Comparison of ENCODE assay signal across 8 cellular contexts in the genomic region with DNA sequence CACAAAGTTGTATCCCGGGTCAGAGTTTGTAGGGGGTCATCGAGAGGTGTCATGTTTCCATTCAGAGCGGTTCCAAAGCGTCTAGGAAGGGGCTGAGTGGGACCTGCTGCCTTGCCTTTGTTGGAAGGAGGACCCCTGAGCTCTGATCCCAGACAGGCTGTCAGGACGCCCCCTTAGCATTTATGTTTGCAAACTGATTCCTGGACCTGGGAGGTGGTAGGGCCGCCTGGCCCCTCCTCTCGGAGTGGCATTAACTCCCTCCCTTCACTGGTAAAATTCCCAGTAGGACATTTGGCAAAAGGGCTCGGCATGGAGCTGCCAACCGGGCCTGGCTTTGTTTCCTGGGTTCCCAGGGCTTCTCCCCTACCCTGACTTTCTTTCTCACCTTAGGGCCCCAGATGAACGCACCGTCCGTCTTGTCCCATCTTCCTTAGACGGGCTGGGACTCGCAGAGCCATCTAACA. TPM values are rescaled to one million over a fixed set of nuclear protein-coding genes. Genes with fewer than 3 reads are reported as not detected.
DNase-seq lines count a peak whose midpoint lies in the region; ATAC-seq and TF ChIP-seq lines count a peak whose summit lies in the region.

No MANE protein-coding gene starts in this region.

- H3K27ac ChIP-seq in lower lobe of right lung = peak overlapping the region; percentile 99
- H3K27ac ChIP-seq in upper lobe of left lung = peak overlapping the region; percentile 96 to 98 (median 98)

- WGBS in upper lobe of left lung, 2 donors = 25 to 49% methylated on average over 8 to 12 of the region's 14 CpGs

- no peak for TF ChIP-seq EP300 in upper lobe of left lung (IDR thresholded peaks at IDR 0.05)

- peak overlapping the region; percentile 93 for H3K4me3 Mint-ChIP-seq in activated naive CD4-positive, alpha-beta T cell treated with anti-CD3 and anti-CD28 coated beads, Interleukin-2, amount 10 ng/mL, durations not matched to agents 7 days and 5 days
- peak overlapping the region; percentile 92 to 95 (median 93) for H3K4me3 Mint-ChIP-seq in brain

- no peak for DNase-seq in activated naive CD4-positive, alpha-beta T cell treated with anti-CD3 and anti-CD28 coated beads, Interleukin-2, amount 10 ng/mL, durations not matched to agents 7 days and 5 days
- DNase-seq in activated naive CD4-positive, alpha-beta T cell treated with anti-CD3 and anti-CD28 coated beads, Interleukin-2, amount 50 U/mL, for 72 hours (ENCODE audit: low spot score in 2 of 2) = no peak
- DNase-seq in lower lobe of right lung (no peak), upper lobe of left lung (no peak), epidermal melanocyte (ENCODE audit: insufficient read length, low spot score) (no peak), NCI-H2196 (lab: John Stamatoyannopoulos, UW; ENCODE audit: unreplicated experiment) (no peak)

- H3K9me3 ChIP-seq in lower lobe of right lung = no peaks in the 10 kb centered on the region
- no peaks in the 10 kb centered on the region for H3K9me3 ChIP-seq in upper lobe of left lung

- no peaks in the 10 kb centered on the region for H3K9me3 Mint-ChIP-seq in activated naive CD4-positive, alpha-beta T cell treated with anti-CD3 and anti-CD28 coated beads, Interleukin-2, amount 10 ng/mL, durations not matched to agents 7 days and 5 days
- H3K9me3 Mint-ChIP-seq in activated naive CD4-positive, alpha-beta T cell treated with anti-CD3 and anti-CD28 coated beads, Interleukin-2, amount 50 U/mL, for 72 hours = no peaks in the 10 kb centered on the region
- H3K9me3 Mint-ChIP-seq in brain = peaks cover 0 to 3% (median 0%) of the 10 kb centered on the region in 5 experiments

- TF ChIP-seq POLR2A in upper lobe of left lung (IDR thresholded peaks at IDR 0.05) = no peak

- ATAC-seq in activated naive CD4-positive, alpha-beta T cell treated with anti-CD3 and anti-CD28 coated beads, Interleukin-2, amount 50 U/mL, for 72 hours = no peak
- no peak for ATAC-seq in lower lobe of right lung
- ATAC-seq in upper lobe of left lung (ENCODE audit: low FRiP score in 2 of 2) = no peak
- ATAC-seq in GM18511 (IDR thresholded peaks at IDR 0.05; ENCODE audit: unreplicated experiment) = no peak

- H3K36me3 ChIP-seq in lower lobe of right lung (no peaks in the 10 kb centered on the region), upper lobe of left lung (no peaks in the 10 kb centered on the region)

- intact Hi-C loops in lower lobe of right lung (cut with DNase I) = loop anchor here (5.0 kb wide), 1 partner anchor 116 kb away; the partner anchor contains the start of gene CDKN2AIPNL

- peaks cover 57% of the 10 kb centered on the region for H3K4me1 ChIP-seq in lower lobe of right lung
- H3K4me1 ChIP-seq in upper lobe of left lung = peaks cover 54 to 60% (median 56%) of the 10 kb centered on the region in 4 donors

- H3K27me3 ChIP-seq in lower lobe of right lung (ENCODE audit: low read depth) (no peaks in the 10 kb centered on the region), upper lobe of left lung (no peaks in the 10 kb centered on the region)

- H3K4me1 Mint-ChIP-seq in activated naive CD4-positive, alpha-beta T cell treated with anti-CD3 and anti-CD28 coated beads, Interleukin-2, amount 10 ng/mL, durations not matched to agents 7 days and 5 days = peaks cover 41% of the 10 kb centered on the region
- peaks cover 45% of the 10 kb centered on the region for H3K4me1 Mint-ChIP-seq in brain

- H3K4me3 ChIP-seq in lower lobe of right lung (peak overlapping the region; percentile 98), upper lobe of left lung (peak overlapping the region; percentile 64 to 96 (median 86))

- TF ChIP-seq CTCF in brain (conservative IDR thresholded peaks at IDR 0.05) (no peak), lower lobe of right lung (IDR thresholded peaks at IDR 0.05) (no peak), upper lobe of left lung (IDR thresholded peaks at IDR 0.05) (no peak)

- H3K36me3 Mint-ChIP-seq in activated naive CD4-positive, alpha-beta T cell treated with anti-CD3 and anti-CD28 coated beads, Interleukin-2, amount 10 ng/mL, durations not matched to agents 7 days and 5 days = peaks cover 2% of the 10 kb centered on the region
- H3K36me3 Mint-ChIP-seq in activated naive CD4-positive, alpha-beta T cell treated with anti-CD3 and anti-CD28 coated beads, Interleukin-2, amount 50 U/mL, for 72 hours = no peaks in the 10 kb centered on the region
- no peaks in the 10 kb centered on the region for H3K36me3 Mint-ChIP-seq in brain

- H3K27me3 Mint-ChIP-seq in activated naive CD4-positive, alpha-beta T cell treated with anti-CD3 and anti-CD28 coated beads, Interleukin-2, amount 10 ng/mL, durations not matched to agents 7 days and 5 days = peaks cover 13% of the 10 kb centered on the region
- H3K27me3 Mint-ChIP-seq in brain = peaks cover 25% of the 10 kb centered on the region

- peak overlapping the region; percentile 96 for H3K27ac Mint-ChIP-seq in activated naive CD4-positive, alpha-beta T cell treated with anti-CD3 and anti-CD28 coated beads, Interleukin-2, amount 10 ng/mL, durations not matched to agents 7 days and 5 days
- peak overlapping the region in 1 of 2 donors; percentile 97 for H3K27ac Mint-ChIP-seq in activated naive CD4-positive, alpha-beta T cell treated with anti-CD3 and anti-CD28 coated beads, Interleukin-2, amount 50 U/mL, for 72 hours
- H3K27ac Mint-ChIP-seq in brain = peak overlapping the region in 4 of 5 experiments; percentile 52 to 98 (median 75)

- CTCF ChIA-PET in activated naive CD4-positive, alpha-beta T cell treated with anti-CD3 and anti-CD28 coated beads, Interleukin-2, amount 10 ng/mL, durations not matched to agents 7 days and 5 days (lab: Charles Lee) = interaction anchor here (0.9 to 2.4 kb wide), 13 partner anchors 9 to 156 kb away, joined by 3 to 14 read pairs (median 6); partner anchors contain the start of genes CDKN2AIPNL and UBE2B

RNA-seq across cellular contexts. Expression of gene JADE2, which starts 2.5 kb away (rescaled TPM):
- 10 to 100 TPM; 73.4 to 80.8 TPM for total RNA-seq in activated naive CD4-positive, alpha-beta T cell treated with anti-CD3 and anti-CD28 coated beads, Interleukin-2, amount 50 U/mL, for 72 hours
- polyA plus RNA-seq in brain (ENCODE audit: insufficient read depth, low read depth, low replicate concordance) = 12.1 TPM
- total RNA-seq in lower lobe of right lung (79.4 TPM), upper lobe of left lung (100 to 1,000 TPM in 1 of 6 donors, 10 to 100 TPM in 5; 51.5 to 102 (median 69.5) TPM)
